ENCODE assay signal across 1 cellular context in the genomic region with DNA sequence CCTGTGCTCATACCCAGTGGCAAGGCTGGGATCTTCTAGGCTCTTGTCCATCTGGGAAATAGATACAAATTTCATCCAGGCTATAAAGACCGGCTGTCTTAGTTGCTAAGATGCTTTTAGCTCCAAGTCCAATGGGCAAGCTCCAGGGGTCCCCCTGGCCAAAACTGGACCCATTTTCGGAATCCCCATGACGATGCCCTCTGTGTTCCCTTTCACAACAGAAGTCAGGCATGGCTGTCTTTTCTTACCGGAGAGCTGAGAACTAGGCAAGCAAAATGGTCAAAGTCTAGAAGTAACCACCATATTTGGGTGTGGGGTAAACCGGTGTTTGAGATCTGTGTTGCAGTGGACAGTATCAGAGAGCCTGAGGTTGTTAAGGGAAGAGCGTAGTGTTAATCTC.
TF ChIP-seq lines count a peak whose summit lies in the region.

No MANE protein-coding gene starts in this region.

TF ChIP-seq in A549, 52 proteins besides CTCF, POLR2A, EP300 and RAD21 (continued from another document):
- TF ChIP-seq, protein P1, sequence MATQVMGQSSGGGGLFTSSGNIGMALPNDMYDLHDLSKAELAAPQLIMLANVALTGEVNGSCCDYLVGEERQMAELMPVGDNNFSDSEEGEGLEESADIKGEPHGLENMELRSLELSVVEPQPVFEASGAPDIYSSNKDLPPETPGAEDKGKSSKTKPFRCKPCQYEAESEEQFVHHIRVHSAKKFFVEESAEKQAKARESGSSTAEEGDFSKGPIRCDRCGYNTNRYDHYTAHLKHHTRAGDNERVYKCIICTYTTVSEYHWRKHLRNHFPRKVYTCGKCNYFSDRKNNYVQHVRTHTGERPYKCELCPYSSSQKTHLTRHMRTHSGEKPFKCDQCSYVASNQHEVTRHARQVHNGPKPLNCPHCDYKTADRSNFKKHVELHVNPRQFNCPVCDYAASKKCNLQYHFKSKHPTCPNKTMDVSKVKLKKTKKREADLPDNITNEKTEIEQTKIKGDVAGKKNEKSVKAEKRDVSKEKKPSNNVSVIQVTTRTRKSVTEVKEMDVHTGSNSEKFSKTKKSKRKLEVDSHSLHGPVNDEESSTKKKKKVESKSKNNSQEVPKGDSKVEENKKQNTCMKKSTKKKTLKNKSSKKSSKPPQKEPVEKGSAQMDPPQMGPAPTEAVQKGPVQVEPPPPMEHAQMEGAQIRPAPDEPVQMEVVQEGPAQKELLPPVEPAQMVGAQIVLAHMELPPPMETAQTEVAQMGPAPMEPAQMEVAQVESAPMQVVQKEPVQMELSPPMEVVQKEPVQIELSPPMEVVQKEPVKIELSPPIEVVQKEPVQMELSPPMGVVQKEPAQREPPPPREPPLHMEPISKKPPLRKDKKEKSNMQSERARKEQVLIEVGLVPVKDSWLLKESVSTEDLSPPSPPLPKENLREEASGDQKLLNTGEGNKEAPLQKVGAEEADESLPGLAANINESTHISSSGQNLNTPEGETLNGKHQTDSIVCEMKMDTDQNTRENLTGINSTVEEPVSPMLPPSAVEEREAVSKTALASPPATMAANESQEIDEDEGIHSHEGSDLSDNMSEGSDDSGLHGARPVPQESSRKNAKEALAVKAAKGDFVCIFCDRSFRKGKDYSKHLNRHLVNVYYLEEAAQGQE (IDR thresholded peaks at IDR 0.05) = no peak
- TF ChIP-seq SREBF2 (IDR thresholded peaks at IDR 0.05) (no peak), TP53 (CRISPR knock-in tag; IDR thresholded peaks at IDR 0.05) (no peak), SMC3 (IDR thresholded peaks at IDR 0.05) (no peak), KDM1A (IDR thresholded peaks at IDR 0.05; ENCODE audit: low read depth) (no peak), CBX8 (IDR thresholded peaks at IDR 0.05) (no peak), FOSL2 (IDR thresholded peaks at IDR 0.05) (no peak), FOSL2 (CRISPR knock-in tag; IDR thresholded peaks at IDR 0.05) (no peak), MAZ (IDR thresholded peaks at IDR 0.05; ENCODE audit: borderline replicate concordance, low read depth, low read length) (no peak), HDAC2 (IDR thresholded peaks at IDR 0.05) (no peak), ESRRA (IDR thresholded peaks at IDR 0.05; ENCODE audit: borderline replicate concordance, low read length) (no peak), HOXB13 (CRISPR knock-in tag; IDR thresholded peaks at IDR 0.05; ENCODE audit: low read depth) (no peak)
- TF ChIP-seq, protein P2, sequence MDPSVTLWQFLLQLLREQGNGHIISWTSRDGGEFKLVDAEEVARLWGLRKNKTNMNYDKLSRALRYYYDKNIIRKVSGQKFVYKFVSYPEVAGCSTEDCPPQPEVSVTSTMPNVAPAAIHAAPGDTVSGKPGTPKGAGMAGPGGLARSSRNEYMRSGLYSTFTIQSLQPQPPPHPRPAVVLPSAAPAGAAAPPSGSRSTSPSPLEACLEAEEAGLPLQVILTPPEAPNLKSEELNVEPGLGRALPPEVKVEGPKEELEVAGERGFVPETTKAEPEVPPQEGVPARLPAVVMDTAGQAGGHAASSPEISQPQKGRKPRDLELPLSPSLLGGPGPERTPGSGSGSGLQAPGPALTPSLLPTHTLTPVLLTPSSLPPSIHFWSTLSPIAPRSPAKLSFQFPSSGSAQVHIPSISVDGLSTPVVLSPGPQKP (IDR thresholded peaks at IDR 0.05; ENCODE audit: low read depth, low read length) = no peak
- TF ChIP-seq, protein P3, sequence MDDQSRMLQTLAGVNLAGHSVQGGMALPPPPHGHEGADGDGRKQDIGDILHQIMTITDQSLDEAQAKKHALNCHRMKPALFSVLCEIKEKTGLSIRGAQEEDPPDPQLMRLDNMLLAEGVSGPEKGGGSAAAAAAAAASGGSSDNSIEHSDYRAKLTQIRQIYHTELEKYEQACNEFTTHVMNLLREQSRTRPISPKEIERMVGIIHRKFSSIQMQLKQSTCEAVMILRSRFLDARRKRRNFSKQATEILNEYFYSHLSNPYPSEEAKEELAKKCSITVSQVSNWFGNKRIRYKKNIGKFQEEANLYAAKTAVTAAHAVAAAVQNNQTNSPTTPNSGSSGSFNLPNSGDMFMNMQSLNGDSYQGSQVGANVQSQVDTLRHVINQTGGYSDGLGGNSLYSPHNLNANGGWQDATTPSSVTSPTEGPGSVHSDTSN (IDR thresholded peaks at IDR 0.05) = no peak
- TF ChIP-seq, protein P4, sequence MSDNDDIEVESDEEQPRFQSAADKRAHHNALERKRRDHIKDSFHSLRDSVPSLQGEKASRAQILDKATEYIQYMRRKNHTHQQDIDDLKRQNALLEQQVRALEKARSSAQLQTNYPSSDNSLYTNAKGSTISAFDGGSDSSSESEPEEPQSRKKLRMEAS (IDR thresholded peaks at IDR 0.05) = no peak
- TF ChIP-seq, protein P5, sequence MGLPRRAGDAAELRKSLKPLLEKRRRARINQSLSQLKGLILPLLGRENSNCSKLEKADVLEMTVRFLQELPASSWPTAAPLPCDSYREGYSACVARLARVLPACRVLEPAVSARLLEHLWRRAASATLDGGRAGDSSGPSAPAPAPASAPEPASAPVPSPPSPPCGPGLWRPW (IDR thresholded peaks at IDR 0.05) = no peak
